ENCODE assay signal across 1 cellular context in genomic region chr17:45127209-45127582, GRCh38.
TF ChIP-seq lines count a peak whose summit lies in the region.

No MANE protein-coding gene starts in this region.

TF ChIP-seq in HepG2, 621 proteins besides CTCF, POLR2A, EP300 and RAD21 (continued from another document):
- TF ChIP-seq ZNF577 (CRISPR knock-in tag; IDR thresholded peaks at IDR 0.05; ENCODE audit: borderline replicate concordance, low read depth), result no peak
- TF ChIP-seq ATF7 (IDR thresholded peaks at IDR 0.05), result no peak
- TF ChIP-seq ATF7 (CRISPR knock-in tag; IDR thresholded peaks at IDR 0.05), result 0 out of 2 replicates have a peak, but pooled peaks have one; percentile 47
- no peak for TF ChIP-seq ZNF580 (CRISPR knock-in tag; IDR thresholded peaks at IDR 0.05; ENCODE audit: borderline replicate concordance, low read depth)
- TF ChIP-seq ZBTB33 (CRISPR knock-in tag; IDR thresholded peaks at IDR 0.05), result peak; percentile 75
- 0 out of 2 replicates have a peak, but pooled peaks have one; percentile 42 for TF ChIP-seq ZNF383 (CRISPR knock-in tag; IDR thresholded peaks at IDR 0.05; ENCODE audit: borderline replicate concordance)
- 0 out of 2 replicates have a peak, but pooled peaks have one; percentile 42 for TF ChIP-seq AKAP8 (CRISPR knock-in tag; IDR thresholded peaks at IDR 0.05)
- no peak for TF ChIP-seq PPARG (CRISPR knock-in tag; conservative IDR thresholded peaks at IDR 0.05)
- no peak for TF ChIP-seq ETS1 (CRISPR knock-in tag; IDR thresholded peaks at IDR 0.05)
- no peak for TF ChIP-seq NFYC (CRISPR knock-in tag; IDR thresholded peaks at IDR 0.05)
- TF ChIP-seq MXD1 (CRISPR knock-in tag; IDR thresholded peaks at IDR 0.05), result no peak
- peak; percentile 73; the same call in 1 of the 2 replicates for TF ChIP-seq ZNF572 (CRISPR knock-in tag; IDR thresholded peaks at IDR 0.05)
- TF ChIP-seq SETDB1 (CRISPR knock-in tag; IDR thresholded peaks at IDR 0.05; ENCODE audit: borderline replicate concordance), result 0 out of 2 replicates have a peak, but pooled peaks have one; percentile 32
- peak; percentile 45; the same call in 1 of the 2 replicates for TF ChIP-seq ZFY (CRISPR knock-in tag; IDR thresholded peaks at IDR 0.05)
